In the genomic region with DNA sequence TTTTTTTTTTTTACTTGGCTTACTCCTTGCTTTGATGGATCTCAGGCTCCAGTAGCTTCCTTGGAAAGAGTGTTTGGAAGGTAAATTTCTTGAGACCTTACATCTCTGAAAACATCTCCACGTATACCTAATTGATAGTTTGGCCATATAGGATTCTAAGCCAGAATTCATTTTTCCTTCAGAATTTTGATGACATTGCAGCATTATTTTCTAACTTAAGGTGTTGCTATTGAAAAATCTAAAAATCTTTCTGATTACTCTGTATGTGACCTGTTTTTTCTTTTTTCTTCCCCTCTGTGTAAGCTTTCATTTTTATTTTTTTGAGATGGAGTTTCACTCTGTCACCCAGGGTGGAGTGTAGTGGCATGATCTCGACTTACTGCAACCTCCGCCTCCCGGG, we compare ENCODE assay signal across 21 cellular contexts. TPM values are rescaled to one million over a fixed set of nuclear protein-coding genes. Genes with fewer than 3 reads are reported as not detected.
"Had no signal": no experiment of that assay in that cellular context is flagged by ENCODE, and none has a peak within 500 bp of the region (broad histone marks: within the 10 kb centered on the region; RNA-seq: fewer than 3 reads in every experiment).

No MANE protein-coding gene starts in this region.

- H3K27me3 ChIP-seq: SJSA1 had no signal

- DNase-seq: KBM-7, MV-4-11, NCI-H1048, NCI-H1105, NCI-H1417, NCI-H1436 treated with DMSO at 0.1 percent for 48 hours, NCI-H1694, NCI-H187 treated with DMSO at 0.1 percent for 48 hours, NCI-H2029 treated with DMSO at 0.1 percent for 48 hours, NCI-H345, NCI-H446 treated with DMSO at 0.1 percent for 48 hours, NCI-H510A treated with DMSO at 0.1 percent for 48 hours, NCI-H526, NCI-H748 treated with DMSO at 0.1 percent for 48 hours, Right ventricle myocardium superior, RPMI8226, SIG-M5 had no signal

- H3K9me3 Mint-ChIP-seq: IgD-negative memory B cell had no signal

- H3K27ac Mint-ChIP-seq: IgD-negative memory B cell had no signal

- H3K27ac ChIP-seq: HL-60, SJSA1, SK-N-MC had no signal

- H3K4me1 ChIP-seq: SJSA1 had no signal

- H3K36me3 ChIP-seq: SJSA1 had no signal

- H3K4me3 ChIP-seq: SJSA1, SK-N-MC had no signal

- H3K27me3 Mint-ChIP-seq: IgD-negative memory B cell had no signal

- H3K9me3 ChIP-seq: SJSA1 had no signal

- H3K4me3 Mint-ChIP-seq: IgD-negative memory B cell had no signal

RNA-seq across cellular contexts. Expression of gene SPTBN2, which starts 23.1 kb away (rescaled TPM):
- polyA plus RNA-seq: IgD-negative memory B cell had no signal
